8 cellular contexts compared by ENCODE assay signal in the genomic region with DNA sequence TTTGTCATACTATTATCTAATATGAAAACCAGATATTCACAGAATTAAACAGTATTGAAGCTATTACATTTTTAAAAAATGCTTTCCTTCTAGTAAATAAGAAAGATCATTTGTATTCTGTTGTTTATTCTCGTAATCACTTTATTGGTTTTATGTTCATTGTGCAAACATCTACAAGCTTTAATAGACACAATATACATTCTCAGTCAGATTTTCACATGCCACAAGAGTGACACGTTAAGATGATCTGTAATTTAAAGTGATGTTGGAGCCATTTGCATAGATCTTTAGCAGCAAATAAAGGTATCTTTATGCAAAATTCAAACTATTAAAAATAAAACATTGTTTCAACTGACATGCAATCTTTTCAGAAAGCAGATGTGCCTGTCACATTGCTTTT.
"Had no signal": no experiment of that assay in that cellular context is flagged by ENCODE, and none has a peak within 500 bp of the region (broad histone marks: within the 10 kb centered on the region; RNA-seq: fewer than 3 reads in every experiment).

No MANE protein-coding gene starts in this region.

- FAIRE-seq: HepG2 had no signal

- H3K9ac ChIP-seq: GM23248 had no signal

- H2AFZ ChIP-seq: GM23248 had no signal

- DNase-seq: GM23248, GOT3, H7, HFFc6 had no signal

- H3K4me3 ChIP-seq: GM23248, HAP-1 had no signal

- H3K36me3 ChIP-seq: HAP-1 had no signal

- ATAC-seq: HCT116, HepG2 had no signal

- H3K27ac ChIP-seq: GM23248, HL-60 had no signal
